ENCODE assay signal across 24 cellular contexts in genomic region chr12:113740699-113741098, GRCh38.
"Had no signal": no experiment of that assay in that cellular context is flagged by ENCODE, and none has a peak within 500 bp of the region (broad histone marks: within the 10 kb centered on the region; RNA-seq: fewer than 3 reads in every experiment).

No MANE protein-coding gene starts in this region.

- H3K9ac ChIP-seq: parathyroid adenoma had no signal

- H3K79me2 ChIP-seq: parathyroid adenoma had no signal

- FAIRE-seq: islet of Langerhans had no signal

- H3K27ac ChIP-seq: breast epithelium, esophagus muscularis mucosa, foreskin keratinocyte, heart left ventricle, left lung, lower lobe of right lung, parathyroid adenoma, psoas muscle, spleen, tibial nerve had no signal

- H3K36me3 ChIP-seq: breast epithelium, esophagus muscularis mucosa, heart left ventricle, left lung, lower lobe of right lung, spleen, tibial nerve had no signal

- H3K27me3 ChIP-seq: tibial nerve had no signal

- DNase-seq: activated CD4-positive, alpha-beta T cell treated with anti-CD3 and anti-CD28 coated beads for 4 hours; activated CD4-positive, alpha-beta T cell treated with anti-CD3 and anti-CD28 coated beads, Interleukin-2, amount 50 U/mL, for 4 hours; activated naive CD4-positive, alpha-beta T cell; activated T-cell treated with anti-CD3 and anti-CD28 coated beads for 4 hours; activated T-cell treated with anti-CD3 and anti-CD28 coated beads, Interleukin-2, amount 50 U/mL, for 72 hours; central memory CD4-positive, alpha-beta T cell; endodermal cell; foreskin keratinocyte; heart left ventricle; left lung; lower lobe of right lung; mesenchymal stem cell; naive thymus-derived CD8-positive, alpha-beta T cell; occipital lobe; psoas muscle; spleen; stimulated activated CD4-positive, alpha-beta T cell treated with anti-CD3 and anti-CD28 coated beads, Interleukin-2, amount 100 ng/mL, for 48 hours; stimulated activated naive CD4-positive, alpha-beta T cell treated with Interleukin-2 at 50 U/mL for 16 hours had no signal

- H3K4me1 ChIP-seq: breast epithelium, esophagus muscularis mucosa, foreskin keratinocyte, heart left ventricle, left lung, lower lobe of right lung, parathyroid adenoma, psoas muscle, spleen, tibial nerve had no signal

- H2AFZ ChIP-seq: parathyroid adenoma had no signal

- H3K4me3 ChIP-seq: breast epithelium, esophagus muscularis mucosa, heart left ventricle, left lung, lower lobe of right lung, psoas muscle, spleen, tibial nerve had no signal

- ATAC-seq: activated naive CD4-positive, alpha-beta T cell treated with anti-CD3 and anti-CD28 coated beads, Interleukin-2, amount 50 U/mL, for 72 hours; activated T-cell treated with anti-CD3 and anti-CD28 coated beads, Interleukin-2, amount 50 U/mL, for 72 hours; foreskin keratinocyte; heart left ventricle; left lung; lower lobe of right lung; naive thymus-derived CD8-positive, alpha-beta T cell; psoas muscle had no signal

- H3K9me3 ChIP-seq: left lung, lower lobe of right lung, psoas muscle, spleen had no signal
